In the genomic region with DNA sequence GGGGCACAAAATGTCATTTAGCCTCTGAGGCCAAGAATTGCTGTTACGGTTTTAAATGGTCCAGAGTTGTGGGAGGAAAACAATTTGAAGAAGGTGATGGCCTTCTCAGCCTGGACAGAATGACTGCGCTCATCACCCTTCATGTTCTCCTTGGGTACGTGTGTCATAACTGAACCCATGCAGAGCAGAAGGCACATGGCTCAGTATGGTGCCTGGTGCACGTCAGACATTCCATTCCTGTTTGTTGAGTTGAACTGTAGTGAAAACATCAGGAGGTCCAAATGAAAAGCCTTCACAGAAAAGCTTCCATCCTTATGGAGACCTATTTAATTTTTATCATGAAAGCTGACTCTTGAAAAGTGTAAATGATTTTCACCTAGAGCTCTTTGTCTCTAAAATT, we compare ENCODE assay signal across 22 cellular contexts.
"Had no signal": no experiment of that assay in that cellular context is flagged by ENCODE, and none has a peak within 500 bp of the region (broad histone marks: within the 10 kb centered on the region; RNA-seq: fewer than 3 reads in every experiment).

No MANE protein-coding gene starts in this region.

- H3K4me3 Mint-ChIP-seq: naive thymus-derived CD4-positive, alpha-beta T cell; nephron progenitor cell had no signal

- DNase-seq: cortex of kidney; dorsolateral prefrontal cortex; effector memory CD4-positive, alpha-beta T cell; foreskin fibroblast; left colon; left ventricle myocardium superior; naive thymus-derived CD4-positive, alpha-beta T cell; nephron progenitor cell; posterior cingulate gyrus; sigmoid colon; stimulated activated CD4-positive, alpha-beta T cell treated with anti-CD3 and anti-CD28 coated beads, Interleukin-12 subunit alpha, Interleukin-12 subunit beta, amount 100 ng/mL, for 4 hours; stimulated activated naive CD4-positive, alpha-beta T cell; stomach; substantia nigra; transverse colon had no signal

- H3K4me1 ChIP-seq: gastroesophageal sphincter, right atrium auricular region, sigmoid colon, stomach, transverse colon had no signal

- FAIRE-seq: endometrium had no signal

- H3K4me3 ChIP-seq: dorsolateral prefrontal cortex, gastroesophageal sphincter, lung, right atrium auricular region, sigmoid colon, skin epidermis, stomach, thoracic aorta, transverse colon had no signal

- H3K27ac ChIP-seq: gastroesophageal sphincter, right atrium auricular region, sigmoid colon, skin epidermis, stomach, thoracic aorta, transverse colon had no signal

- H3K4me1 Mint-ChIP-seq: naive thymus-derived CD4-positive, alpha-beta T cell; nephron progenitor cell had no signal

- H3K9me3 ChIP-seq: gastroesophageal sphincter, sigmoid colon, stomach, thoracic aorta, transverse colon had no signal

- H3K36me3 ChIP-seq: right atrium auricular region, sigmoid colon, thoracic aorta, transverse colon had no signal

- H3K36me3 Mint-ChIP-seq: naive thymus-derived CD4-positive, alpha-beta T cell had no signal

- H3K27ac Mint-ChIP-seq: naive thymus-derived CD4-positive, alpha-beta T cell; nephron progenitor cell had no signal

- H3K27me3 ChIP-seq: dorsolateral prefrontal cortex, gastroesophageal sphincter, right atrium auricular region, sigmoid colon, stomach, transverse colon had no signal

- ATAC-seq: esophagus mucosa; gastroesophageal sphincter; left colon; left ventricle myocardium superior; naive thymus-derived CD4-positive, alpha-beta T cell had no signal
